8 cellular contexts compared by ENCODE assay signal in the genomic region with DNA sequence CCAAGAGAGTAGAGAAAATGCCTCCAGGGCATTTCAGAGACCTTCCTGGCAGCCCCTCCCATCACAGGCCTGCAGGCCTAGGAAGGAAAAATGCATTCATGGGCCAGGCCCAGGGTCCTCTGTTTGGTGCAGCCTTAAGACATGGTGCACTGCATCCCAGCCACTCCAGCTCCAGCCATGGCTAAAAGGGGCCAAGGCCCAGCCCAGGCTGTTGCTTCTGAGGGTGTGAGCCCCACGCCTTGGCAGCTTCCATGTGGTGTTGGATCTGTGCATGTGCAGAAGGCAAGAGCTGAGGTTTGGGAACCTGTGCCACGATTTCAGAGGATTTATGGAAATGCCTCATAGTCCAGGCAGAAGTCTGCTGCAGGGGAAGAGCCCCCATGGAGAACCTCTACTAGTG.
"Had no signal": no experiment of that assay in that cellular context is flagged by ENCODE, and none has a peak within 500 bp of the region (broad histone marks: within the 10 kb centered on the region; RNA-seq: fewer than 3 reads in every experiment).

No MANE protein-coding gene starts in this region.

- H3K27me3 Mint-ChIP-seq: IgD-negative memory B cell had no signal

- H3K4me1 Mint-ChIP-seq: IgD-negative memory B cell had no signal

- H3K27ac ChIP-seq: GM23248, HL-60 had no signal

- H3K4me3 Mint-ChIP-seq: IgD-negative memory B cell had no signal

- DNase-seq: GM23248, GOT3, H7, HCEC 1CT, KBM-7 had no signal

- ATAC-seq: HepG2 had no signal

- H3K4me3 ChIP-seq: GM23248 had no signal

- H3K27ac Mint-ChIP-seq: IgD-negative memory B cell had no signal
